In genomic region chr1:182716740-182717720, GRCh38 we compare ENCODE assay signal across 17 cellular contexts. TPM values are rescaled to one million over a fixed set of nuclear protein-coding genes. Genes with fewer than 3 reads are reported as not detected.
DNase-seq lines count a peak whose midpoint lies in the region; ATAC-seq and TF ChIP-seq lines count a peak whose summit lies in the region.
"Had no signal": no experiment of that assay in that cellular context is flagged by ENCODE, and none has a peak within 500 bp of the region (broad histone marks: within the 10 kb centered on the region; RNA-seq: fewer than 3 reads in every experiment).

No MANE protein-coding gene starts in this region.

- H3K9me3 Mint-ChIP-seq in activated naive CD8-positive, alpha-beta T cell treated with anti-CD3 and anti-CD28 coated beads for 36 hours: no peaks in the 10 kb centered on the region
- H3K9me3 Mint-ChIP-seq: activated B cell treated with CpG ODN at 0.5 μM for 24 hours; activated naive CD4-positive, alpha-beta T cell treated with anti-CD3 and anti-CD28 coated beads for 36 hours had no signal

- no peaks in the 10 kb centered on the region for H3K27me3 Mint-ChIP-seq in activated naive CD8-positive, alpha-beta T cell treated with anti-CD3 and anti-CD28 coated beads for 36 hours
- H3K27me3 Mint-ChIP-seq: activated B cell treated with CpG ODN at 0.5 μM for 24 hours had no signal

- peaks cover 7% of the 10 kb centered on the region for H3K36me3 Mint-ChIP-seq in activated naive CD8-positive, alpha-beta T cell treated with anti-CD3 and anti-CD28 coated beads for 36 hours

- ATAC-seq in GM18873 (IDR thresholded peaks at IDR 0.05; ENCODE audit: low FRiP score, unreplicated experiment) (peak; percentile 63), HG03108 (IDR thresholded peaks at IDR 0.05; ENCODE audit: unreplicated experiment) (peak; percentile 47), omental fat pad (ENCODE audit: low FRiP score) (no peak), HG02938 (IDR thresholded peaks at IDR 0.05; ENCODE audit: unreplicated experiment) (no peak)

- H3K27ac Mint-ChIP-seq in activated naive CD8-positive, alpha-beta T cell treated with anti-CD3 and anti-CD28 coated beads for 36 hours: peak overlapping the region; percentile 83
- H3K27ac Mint-ChIP-seq: activated B cell treated with CpG ODN at 0.5 μM for 24 hours; activated naive CD4-positive, alpha-beta T cell treated with anti-CD3 and anti-CD28 coated beads for 36 hours had no signal

- H3K4me3 Mint-ChIP-seq in activated naive CD8-positive, alpha-beta T cell treated with anti-CD3 and anti-CD28 coated beads for 36 hours: no peak overlapping the region
- H3K4me3 Mint-ChIP-seq: activated B cell treated with CpG ODN at 0.5 μM for 24 hours; activated naive CD4-positive, alpha-beta T cell treated with anti-CD3 and anti-CD28 coated beads for 36 hours had no signal

- TF ChIP-seq CTCF in GM12865 (IDR thresholded peaks at IDR 0.05; ENCODE audit: insufficient read depth, low read depth, low read length, missing control alignments) (no peak), omental fat pad (IDR thresholded peaks at IDR 0.05) (no peak)

- H3K4me1 Mint-ChIP-seq in activated naive CD8-positive, alpha-beta T cell treated with anti-CD3 and anti-CD28 coated beads for 36 hours: peaks cover 53% of the 10 kb centered on the region

- peak; percentile 34 for DNase-seq in GM12865 (ENCODE audit: low read depth)
- no peak for DNase-seq in activated naive CD8-positive, alpha-beta T cell treated with anti-CD3 and anti-CD28 coated beads for 36 hours
- DNase-seq in GDM1 (lab: John Stamatoyannopoulos, UW): no peak
- no peak for DNase-seq in omental fat pad (ENCODE audit: low spot score)
- DNase-seq: activated B cell treated with CpG ODN at 0.5 μM for 24 hours; activated naive CD4-positive, alpha-beta T cell treated with anti-CD3 and anti-CD28 coated beads for 36 hours; colonic mucosa; COR-L47; NCI-H446; SHP77; stimulated activated CD4-positive, alpha-beta T cell treated with anti-CD3 and anti-CD28 coated beads, Interleukin-12 subunit alpha, Interleukin-12 subunit beta, amount 100 ng/mL, for 4 hours had no signal

- H3K4me3 ChIP-seq in GM12865 (ENCODE audit: low read depth, low read length): no peak overlapping the region
- H3K4me3 ChIP-seq: colonic mucosa had no signal

RNA-seq across cellular contexts. Expression of gene RGS8, which starts 32.6 kb away (rescaled TPM):
- not detected for total RNA-seq in activated naive CD8-positive, alpha-beta T cell treated with anti-CD3 and anti-CD28 coated beads for 36 hours
- under 1 TPM in 3 of 4 donors, not detected in 1; 0.06 to 0.84 (median 0.12) TPM for total RNA-seq in omental fat pad
- total RNA-seq: activated B cell treated with CpG ODN at 0.5 μM for 24 hours; activated naive CD4-positive, alpha-beta T cell treated with anti-CD3 and anti-CD28 coated beads for 36 hours; colonic mucosa; foreskin keratinocyte; H4; M059J had no signal

Comparison
In these comparisons a context has a peak if more than half of its experiments do, and no peak if none do; other contexts are left out.
1. ATAC-seq: peak in GM18873 (single experiment) and HG03108 (single experiment); none in omental fat pad (single experiment) and HG02938 (single experiment).